In the genomic region with DNA sequence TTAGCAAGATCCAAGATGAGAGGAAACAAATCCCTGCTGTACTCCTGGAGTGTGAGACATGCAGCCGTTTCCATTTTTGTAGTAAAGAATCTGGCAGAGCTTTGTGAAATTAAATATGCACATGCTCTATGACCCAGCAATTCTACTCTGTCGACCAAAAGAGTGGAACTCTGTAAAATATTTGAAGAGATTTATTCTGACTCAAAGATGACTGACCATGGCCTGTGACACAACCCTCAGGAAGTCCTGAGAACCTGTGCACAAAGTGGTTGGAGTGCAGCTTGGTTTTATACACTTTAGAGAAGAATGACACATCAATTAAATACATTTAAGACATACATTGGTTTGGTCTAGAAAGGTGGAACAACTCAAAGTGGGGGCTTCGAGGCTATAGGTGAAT, we compare ENCODE assay signal across 22 cellular contexts. TPM values are rescaled to one million over a fixed set of nuclear protein-coding genes. Genes with fewer than 3 reads are reported as not detected.
"Had no signal": no experiment of that assay in that cellular context is flagged by ENCODE, and none has a peak within 500 bp of the region (broad histone marks: within the 10 kb centered on the region; RNA-seq: fewer than 3 reads in every experiment).

No MANE protein-coding gene starts in this region.

- ATAC-seq: activated CD8-positive, alpha-beta T cell treated with anti-CD3 and anti-CD28 coated beads, Interleukin-2, amount 10 ng/mL, durations not matched to agents 7 days and 5 days; activated T-cell treated with anti-CD3 and anti-CD28 coated beads, Interleukin-2, amount 50 U/mL, for 4 hours; T-helper 17 cell; WTC11 had no signal

- DNase-seq: activated CD4-positive, alpha-beta T cell treated with anti-CD3 and anti-CD28 coated beads for 48 hours; activated CD4-positive, alpha-beta T cell treated with anti-CD3 and anti-CD28 coated beads, Interleukin-2, amount 50 U/mL, for 4 hours; activated CD4-positive, CD25-positive, alpha-beta regulatory T cell treated with anti-CD3 and anti-CD28 coated beads, Interleukin-2, amount 50 U/mL, for 72 hours; activated CD8-positive, alpha-beta T cell treated with anti-CD3 and anti-CD28 coated beads, Interleukin-2, amount 10 ng/mL, durations not matched to agents 7 days and 5 days; activated gamma-delta T cell treated with Interleukin-2 at 50 U/mL for 16 hours; activated naive CD4-positive, alpha-beta T cell treated with anti-CD3 and anti-CD28 coated beads, Interleukin-2, amount 10 ng/mL, durations not matched to agents 7 days and 5 days; activated naive CD8-positive, alpha-beta T cell treated with anti-CD3 and anti-CD28 coated beads for 36 hours; activated T-cell treated with anti-CD3 and anti-CD28 coated beads, Interleukin-2, amount 50 U/mL, for 4 hours; anterior cingulate cortex; cerebellar nuclear complex; Karpas-422; NCI-H1694; NCI-H2029; NCI-H2107; NCI-H446; NCI-H524; SIG-M5; T-helper 17 cell; T-helper 9 cell had no signal

- H3K27ac Mint-ChIP-seq: activated CD8-positive, alpha-beta T cell treated with anti-CD3 and anti-CD28 coated beads, Interleukin-2, amount 10 ng/mL, durations not matched to agents 7 days and 5 days; activated naive CD4-positive, alpha-beta T cell treated with anti-CD3 and anti-CD28 coated beads, Interleukin-2, amount 10 ng/mL, durations not matched to agents 7 days and 5 days; activated naive CD8-positive, alpha-beta T cell treated with anti-CD3 and anti-CD28 coated beads for 36 hours; activated T-helper 2 cell treated with anti-CD3 and anti-CD28 coated beads, Interferon-gamma antibody, Interleukin-2, Interleukin-4, amounts not matched to agents 10 μg/mL and 5 μg/mL and 100 μg/mL, durations not matched to agents 14 hours and 24 hours and 36 hours; T-helper 17 cell; WTC11 had no signal

- H3K4me1 Mint-ChIP-seq: activated naive CD4-positive, alpha-beta T cell treated with anti-CD3 and anti-CD28 coated beads, Interleukin-2, amount 10 ng/mL, durations not matched to agents 7 days and 5 days; activated naive CD8-positive, alpha-beta T cell treated with anti-CD3 and anti-CD28 coated beads for 36 hours had no signal

- H3K9me3 Mint-ChIP-seq: activated T-cell treated with anti-CD3 and anti-CD28 coated beads, Interleukin-2, amount 50 U/mL, for 4 hours had no signal

- H3K27me3 Mint-ChIP-seq: activated naive CD8-positive, alpha-beta T cell treated with anti-CD3 and anti-CD28 coated beads for 36 hours had no signal

- H3K4me3 Mint-ChIP-seq: activated CD8-positive, alpha-beta T cell treated with anti-CD3 and anti-CD28 coated beads, Interleukin-2, amount 10 ng/mL, durations not matched to agents 7 days and 5 days; activated naive CD4-positive, alpha-beta T cell treated with anti-CD3 and anti-CD28 coated beads, Interleukin-2, amount 10 ng/mL, durations not matched to agents 7 days and 5 days; activated naive CD8-positive, alpha-beta T cell treated with anti-CD3 and anti-CD28 coated beads for 36 hours; activated T-cell treated with anti-CD3 and anti-CD28 coated beads, Interleukin-2, amount 50 U/mL, for 4 hours; T-helper 17 cell; WTC11 had no signal

RNA-seq across cellular contexts. Expression of a gene that starts 32.2 kb away (rescaled TPM):
- total RNA-seq: activated CD8-positive, alpha-beta T cell treated with anti-CD3 and anti-CD28 coated beads, Interleukin-2, amount 10 ng/mL, durations not matched to agents 7 days and 5 days; activated naive CD8-positive, alpha-beta T cell treated with anti-CD3 and anti-CD28 coated beads for 36 hours; activated T-cell treated with anti-CD3 and anti-CD28 coated beads, Interleukin-2, amount 50 U/mL, for 4 hours; activated T-helper 2 cell treated with anti-CD3 and anti-CD28 coated beads, Interferon-gamma antibody, Interleukin-2, Interleukin-4, amounts not matched to agents 10 μg/mL and 5 μg/mL and 100 μg/mL, durations not matched to agents 14 hours and 24 hours and 36 hours; RPMI7951; WTC11 had no signal
